ENCODE assay signal across 14 cellular contexts in the genomic region with DNA sequence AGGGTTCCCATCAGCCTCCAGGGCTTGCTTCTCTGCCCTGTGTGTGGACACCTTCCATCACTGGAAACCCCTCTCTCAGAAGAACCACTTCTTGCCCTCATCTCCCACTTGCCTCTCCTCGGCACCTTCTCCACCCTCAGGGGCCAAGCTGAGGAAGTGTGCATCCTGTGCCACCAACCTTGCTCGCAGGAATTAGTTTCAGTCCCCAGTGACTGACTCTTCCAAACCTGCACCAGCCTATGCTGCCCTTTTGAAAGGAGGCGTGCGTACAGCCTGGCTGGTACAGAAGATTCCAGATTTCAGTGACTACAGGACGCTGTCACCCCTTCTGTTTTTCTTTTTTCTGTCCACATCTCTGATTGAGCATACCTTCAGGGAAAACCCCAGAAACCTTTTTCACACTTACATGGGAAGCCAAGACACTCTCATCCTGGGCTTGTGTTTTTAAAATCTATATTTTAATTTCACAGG.
DNase-seq lines count a peak whose midpoint lies in the region; ATAC-seq lines count a peak whose summit lies in the region.
"Had no signal": no experiment of that assay in that cellular context is flagged by ENCODE, and none has a peak within 500 bp of the region (broad histone marks: within the 10 kb centered on the region; RNA-seq: fewer than 3 reads in every experiment).

No MANE protein-coding gene starts in this region.

- H3K9me3 Mint-ChIP-seq in activated naive CD8-positive, alpha-beta T cell (ENCODE audit: low read depth): no peaks in the 10 kb centered on the region
- H3K9me3 Mint-ChIP-seq in stimulated activated memory B cell treated with anti-CD40 and anti-IgM and Interleukin-4, amounts not matched to agents 10 μg/mL and 1 μg/mL and 100 μg/mL, for 72 hours: peaks cover 6% of the 10 kb centered on the region

- H3K36me3 Mint-ChIP-seq in T-helper 17 cell (ENCODE audit: low read depth): peaks cover 19% of the 10 kb centered on the region
- H3K36me3 Mint-ChIP-seq in activated naive CD8-positive, alpha-beta T cell: peaks cover 39% of the 10 kb centered on the region
- H3K36me3 Mint-ChIP-seq in stimulated activated memory B cell treated with anti-CD40 and anti-IgM and Interleukin-4, amounts not matched to agents 10 μg/mL and 1 μg/mL and 100 μg/mL, for 72 hours: peaks cover 70% of the 10 kb centered on the region
- H3K36me3 Mint-ChIP-seq: type B pancreatic cell had no signal

- H3K4me1 Mint-ChIP-seq in T-helper 17 cell: peaks cover 67% of the 10 kb centered on the region
- peaks cover 96% of the 10 kb centered on the region for H3K4me1 Mint-ChIP-seq in activated naive CD8-positive, alpha-beta T cell (ENCODE audit: low read depth)
- peaks cover 75% of the 10 kb centered on the region for H3K4me1 Mint-ChIP-seq in stimulated activated memory B cell treated with anti-CD40 and anti-IgM and Interleukin-4, amounts not matched to agents 10 μg/mL and 1 μg/mL and 100 μg/mL, for 72 hours

- H3K27ac Mint-ChIP-seq in T-helper 17 cell: no peak overlapping the region
- peak overlapping the region; percentile 99 for H3K27ac Mint-ChIP-seq in activated naive CD8-positive, alpha-beta T cell
- H3K27ac Mint-ChIP-seq in stimulated activated memory B cell treated with anti-CD40 and anti-IgM and Interleukin-4, amounts not matched to agents 10 μg/mL and 1 μg/mL and 100 μg/mL, for 72 hours: peak overlapping the region; percentile 86
- H3K27ac Mint-ChIP-seq: type B pancreatic cell had no signal

- no peaks in the 10 kb centered on the region for H3K9me3 ChIP-seq in T-helper 17 cell (ENCODE audit: control insufficient read depth, low read length, poor library complexity, severe bottlenecking)

- peak; percentile 74 for DNase-seq in activated CD8-positive, alpha-beta memory T cell treated with anti-CD3 and anti-CD28 coated beads for 24 hours
- DNase-seq in activated CD8-positive, alpha-beta memory T cell treated with anti-CD3 and anti-CD28 coated beads, Interleukin-2, amount 50 U/mL, for 4 hours: no peak
- no peak for DNase-seq in T-helper 17 cell
- DNase-seq in OCI-M1 (lab: John Stamatoyannopoulos, UW): no peak
- no peak for DNase-seq in left ventricle myocardium superior
- DNase-seq: DMS79; NCI-H1105 treated with DMSO at 0.1 percent for 48 hours; SK-N-SH; stimulated activated naive CD4-positive, alpha-beta T cell treated with Interleukin-2 at 50 U/mL for 16 hours had no signal

- intact Hi-C loops in left ventricle myocardium superior (cut with micrococcal nuclease): no loop called here

- no peaks in the 10 kb centered on the region for H3K27me3 Mint-ChIP-seq in T-helper 17 cell
- no peaks in the 10 kb centered on the region for H3K27me3 Mint-ChIP-seq in activated naive CD8-positive, alpha-beta T cell
- no peaks in the 10 kb centered on the region for H3K27me3 Mint-ChIP-seq in stimulated activated memory B cell treated with anti-CD40 and anti-IgM and Interleukin-4, amounts not matched to agents 10 μg/mL and 1 μg/mL and 100 μg/mL, for 72 hours
- H3K27me3 Mint-ChIP-seq: type B pancreatic cell had no signal

- ATAC-seq in T-helper 17 cell (peak; percentile 8), HG03280 (IDR thresholded peaks at IDR 0.05; ENCODE audit: unreplicated experiment) (no peak), left ventricle myocardium superior (no peak)
- ATAC-seq in stimulated activated memory B cell treated with anti-CD40 and anti-IgM and Interleukin-4, amounts not matched to agents 10 μg/mL and 1 μg/mL and 100 μg/mL, for 72 hours: no peak
- ATAC-seq: A549 had no signal

- no peak overlapping the region for H3K4me3 Mint-ChIP-seq in T-helper 17 cell
- H3K4me3 Mint-ChIP-seq in activated naive CD8-positive, alpha-beta T cell: peak overlapping the region; percentile 73
- H3K4me3 Mint-ChIP-seq in stimulated activated memory B cell treated with anti-CD40 and anti-IgM and Interleukin-4, amounts not matched to agents 10 μg/mL and 1 μg/mL and 100 μg/mL, for 72 hours: no peak overlapping the region
- H3K4me3 Mint-ChIP-seq: type B pancreatic cell had no signal
